ENCODE assay signal across 8 cellular contexts in genomic region chr11:35013514-35014191, GRCh38.
DNase-seq lines count a peak whose midpoint lies in the region; ATAC-seq and TF ChIP-seq lines count a peak whose summit lies in the region.

No MANE protein-coding gene starts in this region.

- in situ Hi-C loops in KBM-7 (cut with MboI; ENCODE audit: low pct_unique_long_range_greater_than_20kb, low sequenced_read_pairs), result no loop called here

- H3K4me3 ChIP-seq in CD4-positive, CD25-positive, alpha-beta regulatory T cell (ENCODE audit: low read depth, low read length), result peak overlapping the region; percentile 28
- H3K4me3 ChIP-seq in OCI-LY3 (ENCODE audit: low read length), result peak overlapping the region; percentile 41
- H3K4me3 ChIP-seq in right cardiac atrium (ENCODE audit: low read length), result no peak overlapping the region

- H3K27me3 ChIP-seq in CD4-positive, CD25-positive, alpha-beta regulatory T cell (ENCODE audit: control insufficient read depth, insufficient read depth, low read length), result no peaks in the 10 kb centered on the region
- H3K27me3 ChIP-seq in OCI-LY3 (ENCODE audit: low read depth, low read length) (no peaks in the 10 kb centered on the region), right cardiac atrium (ENCODE audit: control insufficient read depth, insufficient read depth) (no peaks in the 10 kb centered on the region)

- peaks cover 28% of the 10 kb centered on the region for H3K4me1 ChIP-seq in CD4-positive, CD25-positive, alpha-beta regulatory T cell (ENCODE audit: control insufficient read depth, insufficient read depth, low read length, poor library complexity, severe bottlenecking)
- H3K4me1 ChIP-seq in OCI-LY3 (ENCODE audit: low read length) (peaks cover 57% of the 10 kb centered on the region), right cardiac atrium (ENCODE audit: control insufficient read depth, insufficient read depth, low read length) (no peaks in the 10 kb centered on the region)

- H3K9ac ChIP-seq in OCI-LY3 (ENCODE audit: low read length), result peak overlapping the region; percentile 48

- 69% methylated on average over 3 of the region's 3 CpGs for WGBS in right cardiac atrium

- H3K4me1 Mint-ChIP-seq in CD4-positive, CD25-positive, alpha-beta regulatory T cell, result peaks cover 21 to 47% (median 33%) of the 10 kb centered on the region in 4 donors
- H3K4me1 Mint-ChIP-seq in dendritic cell treated with granulocyte-macrophage colony-stimulating factor and Interleukin-4, amounts not matched to agents 40 ng/mL and 50 ng/mL, for 4 days (ENCODE audit: low read depth), result peaks cover 28% of the 10 kb centered on the region
- peaks cover 12% of the 10 kb centered on the region for H3K4me1 Mint-ChIP-seq in type B pancreatic cell (ENCODE audit: unreplicated experiment)

- H3K36me3 ChIP-seq in CD4-positive, CD25-positive, alpha-beta regulatory T cell (ENCODE audit: control insufficient read depth, insufficient read depth, low read length), result no peaks in the 10 kb centered on the region
- no peaks in the 10 kb centered on the region for H3K36me3 ChIP-seq in OCI-LY3 (replicated peaks; ENCODE audit: low read depth, low read length)

- H3K27ac Mint-ChIP-seq in CD4-positive, CD25-positive, alpha-beta regulatory T cell, result peak overlapping the region; percentile 87 to 92 (median 88)
- H3K27ac Mint-ChIP-seq in dendritic cell treated with granulocyte-macrophage colony-stimulating factor and Interleukin-4, amounts not matched to agents 40 ng/mL and 50 ng/mL, for 4 days, result peak overlapping the region; percentile 62
- no peak overlapping the region for H3K27ac Mint-ChIP-seq in type B pancreatic cell

- ATAC-seq in CD4-positive, CD25-positive, alpha-beta regulatory T cell (ENCODE audit: low read depth in 2 of 2), result peak; percentile 62 to 69
- ATAC-seq in GM21367 (IDR thresholded peaks at IDR 0.05; ENCODE audit: unreplicated experiment) (peak; percentile 35), right cardiac atrium (no peak)

- H3K36me3 Mint-ChIP-seq in CD4-positive, CD25-positive, alpha-beta regulatory T cell, result no peaks in the 10 kb centered on the region
- no peaks in the 10 kb centered on the region for H3K36me3 Mint-ChIP-seq in dendritic cell treated with granulocyte-macrophage colony-stimulating factor and Interleukin-4, amounts not matched to agents 40 ng/mL and 50 ng/mL, for 4 days (ENCODE audit: low read depth)
- H3K36me3 Mint-ChIP-seq in type B pancreatic cell, result no peaks in the 10 kb centered on the region

- no peak for TF ChIP-seq CTCF in OCI-LY3 (IDR thresholded peaks at IDR 0.05; ENCODE audit: low read depth, low read length)
- TF ChIP-seq CTCF in type B pancreatic cell (conservative IDR thresholded peaks at IDR 0.05), result no peak

- H3K79me2 ChIP-seq in OCI-LY3 (ENCODE audit: low read length), result no peaks in the 10 kb centered on the region; the same call in 1 of the 2 replicates

- peaks cover 0 to 2% (median 0%) of the 10 kb centered on the region in 7 donors for H3K9me3 Mint-ChIP-seq in CD4-positive, CD25-positive, alpha-beta regulatory T cell
- no peaks in the 10 kb centered on the region for H3K9me3 Mint-ChIP-seq in dendritic cell treated with granulocyte-macrophage colony-stimulating factor and Interleukin-4, amounts not matched to agents 40 ng/mL and 50 ng/mL, for 4 days
- H3K9me3 Mint-ChIP-seq in type B pancreatic cell, result no peaks in the 10 kb centered on the region

- H3K9me3 ChIP-seq in CD4-positive, CD25-positive, alpha-beta regulatory T cell (ENCODE audit: control insufficient read depth in 2 of 2, low read length in 2 of 2), result no peaks in the 10 kb centered on the region
- H3K9me3 ChIP-seq in OCI-LY3 (ENCODE audit: insufficient read depth, low read length) (no peaks in the 10 kb centered on the region), right cardiac atrium (ENCODE audit: control insufficient read depth, low read length) (no peaks in the 10 kb centered on the region)

- H3K4me2 ChIP-seq in OCI-LY3 (ENCODE audit: low read length), result peak overlapping the region; percentile 68

- no peaks in the 10 kb centered on the region for H3K27me3 Mint-ChIP-seq in CD4-positive, CD25-positive, alpha-beta regulatory T cell
- H3K27me3 Mint-ChIP-seq in dendritic cell treated with granulocyte-macrophage colony-stimulating factor and Interleukin-4, amounts not matched to agents 40 ng/mL and 50 ng/mL, for 4 days, result no peaks in the 10 kb centered on the region
- H3K27me3 Mint-ChIP-seq in type B pancreatic cell, result no peaks in the 10 kb centered on the region

- DNase-seq in CD4-positive, CD25-positive, alpha-beta regulatory T cell, result peak in 2 of 3 donors; percentile 56 to 71
- DNase-seq in right cardiac atrium (no peak), type B pancreatic cell (ENCODE audit: extremely low spot score, unreplicated experiment) (no peak), HCEC 1CT (no peak), KBM-7 (no peak)

- H3K27ac ChIP-seq in CD4-positive, CD25-positive, alpha-beta regulatory T cell (ENCODE audit: insufficient read depth, low read length, poor library complexity, severe bottlenecking), result peak overlapping the region; percentile 77
- H3K27ac ChIP-seq in OCI-LY3 (ENCODE audit: low read length) (peak overlapping the region; percentile 79), right cardiac atrium (ENCODE audit: low read length) (no peak overlapping the region)

- intact Hi-C loops in dendritic cell treated with granulocyte-macrophage colony-stimulating factor and Interleukin-4, amounts not matched to agents 40 ng/mL and 50 ng/mL, for 4 days (cut with micrococcal nuclease), result no loop called here
- intact Hi-C loops in right cardiac atrium (cut with DNase I), result no loop called here

- peak overlapping the region; percentile 55 to 77 (median 74) for H3K4me3 Mint-ChIP-seq in CD4-positive, CD25-positive, alpha-beta regulatory T cell
- no peak overlapping the region for H3K4me3 Mint-ChIP-seq in dendritic cell treated with granulocyte-macrophage colony-stimulating factor and Interleukin-4, amounts not matched to agents 40 ng/mL and 50 ng/mL, for 4 days
- H3K4me3 Mint-ChIP-seq in type B pancreatic cell, result no peak overlapping the region

- no peak overlapping the region for H2AFZ ChIP-seq in OCI-LY3 (ENCODE audit: low read depth, low read length)

- no peaks in the 10 kb centered on the region for H4K20me1 ChIP-seq in OCI-LY3 (ENCODE audit: insufficient read depth, low read length)

Comparison
In these comparisons a context has a peak if more than half of its experiments do, and no peak if none do; other contexts are left out.
1. ATAC-seq: peak in CD4-positive, CD25-positive, alpha-beta regulatory T cell (2 of 2) and GM21367 (single experiment); none in right cardiac atrium (0 of 2).
2. DNase-seq: peak in CD4-positive, CD25-positive, alpha-beta regulatory T cell (2 of 3); none in right cardiac atrium (0 of 3), type B pancreatic cell (single experiment), HCEC 1CT (single experiment) and KBM-7 (single experiment).
3. H3K4me3 Mint-ChIP-seq: peak in CD4-positive, CD25-positive, alpha-beta regulatory T cell (4 of 4); none in dendritic cell treated with granulocyte-macrophage colony-stimulating factor and Interleukin-4, amounts not matched to agents 40 ng/mL and 50 ng/mL, for 4 days (single experiment) and type B pancreatic cell (single experiment).